In genomic region chr4:74631988-74632387, GRCh38 we compare ENCODE assay signal across 16 cellular contexts.
DNase-seq lines count a peak whose midpoint lies in the region; ATAC-seq, FAIRE-seq and TF ChIP-seq lines count a peak whose summit lies in the region.
"Had no signal": no experiment of that assay in that cellular context is flagged by ENCODE, and none has a peak within 500 bp of the region (broad histone marks: within the 10 kb centered on the region; RNA-seq: fewer than 3 reads in every experiment).

No MANE protein-coding gene starts in this region.

- no peaks in the 10 kb centered on the region for H3K4me1 ChIP-seq in breast epithelium
- peaks cover 65% of the 10 kb centered on the region for H3K4me1 ChIP-seq in PC-3 (ENCODE audit: insufficient read depth, low read length)
- peaks cover 49% of the 10 kb centered on the region for H3K4me1 ChIP-seq in endothelial cell of umbilical vein (ENCODE audit: control insufficient read depth, extremely low read depth, insufficient read depth, low read length)
- no peaks in the 10 kb centered on the region for H3K4me1 ChIP-seq in psoas muscle

- no peaks in the 10 kb centered on the region for H4K20me1 ChIP-seq in PC-3 (ENCODE audit: low read length)
- H4K20me1 ChIP-seq in endothelial cell of umbilical vein (replicated peaks; ENCODE audit: control insufficient read depth, extremely low read depth, insufficient read depth, low read length) = no peaks in the 10 kb centered on the region

- H3K4me1 Mint-ChIP-seq in MCF 10A (ENCODE audit: insufficient read depth, unreplicated experiment) = peaks cover 33% of the 10 kb centered on the region
- H3K4me1 Mint-ChIP-seq in HFFc6 (ENCODE audit: low read depth) = peaks cover 24% of the 10 kb centered on the region
- H3K4me1 Mint-ChIP-seq: B cell had no signal

- no peak for DNase-seq in MCF 10A (ENCODE audit: unreplicated experiment)
- DNase-seq in breast epithelium (ENCODE audit: low spot score in 2 of 2) = no peak
- DNase-seq in PC-3 = no peak
- peak; percentile 78 for DNase-seq in endothelial cell of umbilical vein (ENCODE audit: low read depth, low spot score)
- no peak for DNase-seq in HFFc6
- DNase-seq in psoas muscle = no peak
- DNase-seq in NCI-H1417 treated with DMSO at 0.1 percent for 48 hours (lab: John Stamatoyannopoulos, UW) = no peak
- DNase-seq: 8988T, C1 segment of cervical spinal cord, DMS153 had no signal

- no peak for TF ChIP-seq POLR2A in breast epithelium (IDR thresholded peaks at IDR 0.05)
- TF ChIP-seq POLR2A in endothelial cell of umbilical vein (IDR thresholded peaks at IDR 0.05; ENCODE audit: low read depth, low read length) = no peak

- POLR2A ChIA-PET in MCF 10A (lab: Yijun Ruan, JAX) (interaction anchor here (0.8 to 2.4 kb wide), 14 partner anchors 9 to 401 kb away, joined by 3 to 14 read pairs (median 4); no protein-coding TSS in a partner anchor), PC-3 (lab: Charles Lee; ENCODE audit: unreplicated experiment) (no interaction called here), endothelial cell of umbilical vein (lab: Charles Lee) (interaction anchor here (1.2 kb wide), 1 partner anchor 14 kb away, joined by 4 read pairs; no protein-coding TSS in a partner anchor)

- no peaks in the 10 kb centered on the region for H3K9me3 ChIP-seq in breast epithelium
- no peaks in the 10 kb centered on the region for H3K9me3 ChIP-seq in PC-3 (ENCODE audit: low read length)
- no peaks in the 10 kb centered on the region for H3K9me3 ChIP-seq in endothelial cell of umbilical vein (replicated peaks; ENCODE audit: control insufficient read depth, insufficient read depth, low read length)
- H3K9me3 ChIP-seq in psoas muscle = no peaks in the 10 kb centered on the region

- intact Hi-C loops in MCF 10A (cut with micrococcal nuclease) (loop anchor here (2.0 kb wide), 1 partner anchor 27 kb away; no protein-coding TSS in a partner anchor), breast epithelium (cut with DNase I; ENCODE audit: low total_unique reads) (no loop called here), PC-3 (cut with micrococcal nuclease) (no loop called here), endothelial cell of umbilical vein (cut with micrococcal nuclease) (loop anchor here (1.0 to 5.0 kb wide), 6 partner anchors 8 to 971 kb away; no protein-coding TSS in a partner anchor), psoas muscle (cut with DNase I) (no loop called here)

- H3K4me2 ChIP-seq in PC-3 (ENCODE audit: low read length) (peak overlapping the region; percentile 53; the same call in 1 of the 2 replicates), endothelial cell of umbilical vein (ENCODE audit: insufficient read depth, low read length) (peak overlapping the region; percentile 68)

- H3K27ac Mint-ChIP-seq in MCF 10A (ENCODE audit: low read depth, unreplicated experiment) = peak overlapping the region; percentile 57
- no peak overlapping the region for H3K27ac Mint-ChIP-seq in HFFc6
- H3K27ac Mint-ChIP-seq: B cell had no signal

- H3K36me3 Mint-ChIP-seq in MCF 10A (ENCODE audit: insufficient read depth, unreplicated experiment) = no peaks in the 10 kb centered on the region
- H3K36me3 Mint-ChIP-seq in HFFc6 (ENCODE audit: low read depth) = peaks cover 4% of the 10 kb centered on the region; the same call in 1 of the 2 replicates

- H3K27ac ChIP-seq in breast epithelium (no peak overlapping the region), PC-3 (ENCODE audit: low read length) (peak overlapping the region; percentile 95), endothelial cell of umbilical vein (ENCODE audit: insufficient read depth, low read depth, low read length) (peak overlapping the region; percentile 75), psoas muscle (no peak overlapping the region)

- CTCF ChIA-PET in MCF 10A (lab: Yijun Ruan, JAX) = interaction anchor here (0.6 to 1.5 kb wide), 3 partner anchors 22 to 101 kb away, joined by 3 read pairs; no protein-coding TSS in a partner anchor
- CTCF ChIA-PET in PC-3 (lab: Charles Lee) = no interaction called here
- CTCF ChIA-PET in endothelial cell of umbilical vein (lab: Charles Lee) = interaction anchor here (0.8 to 3.8 kb wide), 15 partner anchors 9 to 255 kb away, joined by 3 to 23 read pairs (median 3); partner anchors contain the start of gene AREG

- H3K27me3 Mint-ChIP-seq in MCF 10A (ENCODE audit: insufficient read depth, unreplicated experiment) (no peaks in the 10 kb centered on the region), HFFc6 (ENCODE audit: insufficient read depth) (peaks cover 40% of the 10 kb centered on the region)
- H3K27me3 Mint-ChIP-seq: CD4-positive, alpha-beta T cell had no signal

- no peaks in the 10 kb centered on the region for H3K9me1 ChIP-seq in endothelial cell of umbilical vein (replicated peaks; ENCODE audit: control insufficient read depth, extremely low read depth, insufficient read depth, low read length)

- dilution Hi-C loops in endothelial cell of umbilical vein (cut with MboI; ENCODE audit: extremely low pct_ligation_motif_present, low sequenced_read_pairs) = no loop called here

- no peaks in the 10 kb centered on the region for H3K27me3 ChIP-seq in breast epithelium
- H3K27me3 ChIP-seq in PC-3 (ENCODE audit: low read length) = no peaks in the 10 kb centered on the region
- no peaks in the 10 kb centered on the region for H3K27me3 ChIP-seq in endothelial cell of umbilical vein (ENCODE audit: control insufficient read depth in 2 of 2, insufficient read depth in 2 of 2, low read length in 2 of 2)
- no peaks in the 10 kb centered on the region for H3K27me3 ChIP-seq in psoas muscle (ENCODE audit: insufficient read depth in 3 of 3, low read length in 2 of 3)

- H3K79me2 ChIP-seq in PC-3 (ENCODE audit: low read length) (no peaks in the 10 kb centered on the region), endothelial cell of umbilical vein (ENCODE audit: control insufficient read depth, insufficient read depth, low read length) (no peaks in the 10 kb centered on the region)

- FAIRE-seq in endothelial cell of umbilical vein (lab: Jason Lieb, UNC) = no peak
- FAIRE-seq: D721Med, GM12892, GM19239 had no signal

- H3K4me3 Mint-ChIP-seq in MCF 10A (ENCODE audit: unreplicated experiment) (no peak overlapping the region), HFFc6 (no peak overlapping the region)
- H3K4me3 Mint-ChIP-seq: B cell had no signal

- H3K36me3 ChIP-seq in breast epithelium (no peaks in the 10 kb centered on the region), PC-3 (ENCODE audit: low read depth, low read length) (no peaks in the 10 kb centered on the region), endothelial cell of umbilical vein (ENCODE audit: control insufficient read depth in 2 of 2, extremely low read depth in 1 of 2, insufficient read depth in 2 of 2, low read length in 2 of 2) (no peaks in the 10 kb centered on the region), psoas muscle (ENCODE audit: insufficient read depth in 1 of 2, low read depth in 1 of 2) (no peaks in the 10 kb centered on the region)

- no peaks in the 10 kb centered on the region for H3K9me3 Mint-ChIP-seq in MCF 10A (ENCODE audit: unreplicated experiment)
- H3K9me3 Mint-ChIP-seq in HFFc6 = no peaks in the 10 kb centered on the region
- H3K9me3 Mint-ChIP-seq: CD4-positive, alpha-beta T cell had no signal

- H3K4me3 ChIP-seq in breast epithelium = no peak overlapping the region
- no peak overlapping the region for H3K4me3 ChIP-seq in PC-3 (ENCODE audit: low read length)
- H3K4me3 ChIP-seq in endothelial cell of umbilical vein (replicated peaks in 1 of 3; ENCODE audit: insufficient read depth in 1 of 3, low read depth in 1 of 3, low read length in 3 of 3) = no peak overlapping the region
- H3K4me3 ChIP-seq in psoas muscle = no peak overlapping the region

- no peaks in the 10 kb centered on the region for H3F3A ChIP-seq in PC-3 (ENCODE audit: low read length, unreplicated experiment)

- BruUV-seq in MCF 10A (replicated peaks; lab: Mats Ljungman, UMichigan) (TSS peak; percentile 91), PC-3 (replicated peaks; lab: Mats Ljungman, UMichigan) (TSS peak; percentile 29), endothelial cell of umbilical vein (replicated peaks; lab: Mats Ljungman, UMichigan) (TSS peak; percentile 75)

- TF ChIP-seq CTCF in MCF 10A (IDR thresholded peaks at IDR 0.05; ENCODE audit: unreplicated experiment) (no peak), breast epithelium (IDR thresholded peaks at IDR 0.05) (no peak), PC-3 (conservative IDR thresholded peaks at IDR 0.05; ENCODE audit: low read depth, low read length) (no peak), endothelial cell of umbilical vein (IDR thresholded peaks at IDR 0.05; ENCODE audit: extremely low read depth in 1 of 2, insufficient read depth in 1 of 2, low read depth in 1 of 2, low read length in 2 of 2) (no peak), HFFc6 (IDR thresholded peaks at IDR 0.05) (no peak), psoas muscle (IDR thresholded peaks at IDR 0.05) (no peak)

- H3K9me2 ChIP-seq in PC-3 (replicated peaks; ENCODE audit: low read length) = 0 out of 2 replicates have a peak, but pooled peaks cover 3% of the 10 kb centered on the region

- H3K9ac ChIP-seq in PC-3 (ENCODE audit: low read length) (peak overlapping the region; percentile 56), endothelial cell of umbilical vein (replicated peaks; ENCODE audit: extremely low read depth, insufficient read depth, low read length) (peak overlapping the region; percentile 56)

- ATAC-seq in PC-3 = no peak
- no peak for ATAC-seq in psoas muscle
- no peak for ATAC-seq in GM19397 (IDR thresholded peaks at IDR 0.05; ENCODE audit: unreplicated experiment)

- H2AFZ ChIP-seq in PC-3 (ENCODE audit: low read length) (no peak overlapping the region), endothelial cell of umbilical vein (ENCODE audit: low read depth, low read length) (no peak overlapping the region)

TF ChIP-seq in endothelial cell of umbilical vein, 7 proteins besides CTCF, POLR2A, EP300 and RAD21:
- TF ChIP-seq EZH2 (IDR thresholded peaks at IDR 0.05; ENCODE audit: borderline replicate concordance, low read depth, low read length, severe bottlenecking) (no peak), MYC (IDR thresholded peaks at IDR 0.05; ENCODE audit: low read depth, low read length) (no peak), JUN (IDR thresholded peaks at IDR 0.05; ENCODE audit: borderline replicate concordance, insufficient read depth, insufficient read length, low read depth) (no peak), FOS (IDR thresholded peaks at IDR 0.05; ENCODE audit: borderline replicate concordance, insufficient read depth, low read length) (peak; percentile 13)

Comparison
In these comparisons a context has a peak if more than half of its experiments do, and no peak if none do; other contexts are left out.
1. intact Hi-C loops: an anchor here in MCF 10A (2.0 kb wide) and endothelial cell of umbilical vein (1.0 to 5.0 kb wide); none called in breast epithelium, PC-3 and psoas muscle.
2. H3K27ac ChIP-seq: peak in PC-3 (single experiment) and endothelial cell of umbilical vein (single experiment); none in breast epithelium (0 of 2) and psoas muscle (single experiment).